ENCODE assay signal across 28 cellular contexts in the genomic region with DNA sequence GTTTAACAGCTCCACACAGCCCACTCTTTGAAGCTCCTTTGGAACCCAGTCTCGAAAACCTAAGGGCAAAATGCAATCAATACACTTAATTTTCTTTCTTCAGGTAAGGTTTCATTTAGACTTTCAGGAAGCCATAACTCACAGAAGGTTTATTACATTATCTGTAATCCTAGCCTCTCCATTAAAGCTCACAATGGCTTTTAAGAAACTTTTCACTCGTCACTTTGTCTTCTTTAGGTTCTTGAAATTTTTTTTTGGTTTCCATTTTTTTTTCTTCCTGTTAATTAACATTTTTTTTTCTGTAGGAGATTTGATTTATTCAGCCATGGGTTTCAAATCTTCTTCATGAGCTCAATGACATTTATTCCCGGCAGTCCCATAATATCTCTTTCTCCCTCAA.
"Had no signal": no experiment of that assay in that cellular context is flagged by ENCODE, and none has a peak within 500 bp of the region (broad histone marks: within the 10 kb centered on the region; RNA-seq: fewer than 3 reads in every experiment).

No MANE protein-coding gene starts in this region.

- FAIRE-seq: colon had no signal

- H3K27me3 Mint-ChIP-seq: activated CD4-positive, alpha-beta T cell treated with anti-CD3 and anti-CD28 coated beads, Interleukin-2, amount 10 ng/mL, durations not matched to agents 24 days and 14 days; activated naive CD4-positive, alpha-beta T cell treated with anti-CD3 and anti-CD28 coated beads, Interleukin-2, amount 10 ng/mL, durations not matched to agents 7 days and 5 days had no signal

- H3K4me1 Mint-ChIP-seq: activated CD4-positive, alpha-beta T cell treated with anti-CD3 and anti-CD28 coated beads for 36 hours; activated CD4-positive, alpha-beta T cell treated with anti-CD3 and anti-CD28 coated beads, Interleukin-2, amount 10 ng/mL, durations not matched to agents 24 days and 14 days; activated naive CD4-positive, alpha-beta T cell treated with anti-CD3 and anti-CD28 coated beads, Interleukin-2, amount 10 ng/mL, durations not matched to agents 7 days and 5 days; activated naive CD8-positive, alpha-beta T cell treated with anti-CD3 and anti-CD28 coated beads, Interleukin-2, amount 10 ng/mL, durations not matched to agents 7 days and 5 days had no signal

- ATAC-seq: activated CD4-positive, alpha-beta T cell treated with anti-CD3 and anti-CD28 coated beads for 36 hours; activated CD8-positive, alpha-beta T cell treated with anti-CD3 and anti-CD28 coated beads, Interleukin-2, amount 10 ng/mL, durations not matched to agents 7 days and 5 days; activated naive CD4-positive, alpha-beta T cell treated with anti-CD3 and anti-CD28 coated beads, Interleukin-2, amount 50 U/mL, for 72 hours; activated T-cell treated with anti-CD3 and anti-CD28 coated beads, Interleukin-2, amount 50 U/mL, for 72 hours; effector memory CD8-positive, alpha-beta T cell; foreskin keratinocyte; gastrocnemius medialis; heart left ventricle had no signal

- H3K4me3 Mint-ChIP-seq: activated CD4-positive, alpha-beta memory T cell treated with anti-CD3 and anti-CD28 coated beads for 36 hours; activated CD4-positive, alpha-beta T cell treated with anti-CD3 and anti-CD28 coated beads for 36 hours; activated CD4-positive, alpha-beta T cell treated with anti-CD3 and anti-CD28 coated beads, Interleukin-2, amount 10 ng/mL, durations not matched to agents 24 days and 14 days; activated CD8-positive, alpha-beta T cell treated with anti-CD3 and anti-CD28 coated beads, Interleukin-2, amount 10 ng/mL, durations not matched to agents 7 days and 5 days; activated naive CD4-positive, alpha-beta T cell treated with anti-CD3 and anti-CD28 coated beads, Interleukin-2, amount 10 ng/mL, durations not matched to agents 7 days and 5 days; activated naive CD8-positive, alpha-beta T cell treated with anti-CD3 and anti-CD28 coated beads, Interleukin-2, amount 10 ng/mL, durations not matched to agents 7 days and 5 days; activated T-cell treated with anti-CD3 and anti-CD28 coated beads, Interleukin-2, amount 50 U/mL, for 24 hours; activated T-cell treated with anti-CD3 and anti-CD28 coated beads, Interleukin-2, amount 50 U/mL, for 72 hours; brain; effector memory CD8-positive, alpha-beta T cell had no signal

- DNase-seq: activated CD4-positive, alpha-beta memory T cell treated with anti-CD3 and anti-CD28 coated beads for 36 hours; activated CD4-positive, alpha-beta T cell treated with anti-CD3 and anti-CD28 coated beads for 36 hours; activated CD4-positive, alpha-beta T cell treated with anti-CD3 and anti-CD28 coated beads, Interleukin-2, amount 10 ng/mL, durations not matched to agents 24 days and 14 days; activated CD4-positive, CD25-positive, alpha-beta regulatory T cell; activated CD4-positive, CD25-positive, alpha-beta regulatory T cell treated with anti-CD3 and anti-CD28 coated beads, Interleukin-2, amount 50 U/mL, for 72 hours; activated CD8-positive, alpha-beta memory T cell treated with anti-CD3 and anti-CD28 coated beads, Interleukin-2, amount 50 U/mL, for 48 hours; activated CD8-positive, alpha-beta T cell treated with anti-CD3 and anti-CD28 coated beads, Interleukin-2, amount 10 ng/mL, durations not matched to agents 7 days and 5 days; activated gamma-delta T cell; activated naive CD4-positive, alpha-beta T cell; activated naive CD4-positive, alpha-beta T cell treated with anti-CD3 and anti-CD28 coated beads, Interleukin-2, amount 10 ng/mL, durations not matched to agents 7 days and 5 days; activated naive CD8-positive, alpha-beta T cell treated with anti-CD3 and anti-CD28 coated beads, Interleukin-2, amount 10 ng/mL, durations not matched to agents 7 days and 5 days; activated T-cell treated with anti-CD3 and anti-CD28 coated beads for 4 hours; activated T-cell treated with anti-CD3 and anti-CD28 coated beads, Interleukin-2, amount 50 U/mL, for 24 hours; activated T-cell treated with anti-CD3 and anti-CD28 coated beads, Interleukin-2, amount 50 U/mL, for 72 hours; caudate nucleus; cortex of kidney; dermis blood vessel endothelial cell; effector CD4-positive, alpha-beta T cell; effector memory CD8-positive, alpha-beta T cell; erythroblast; foreskin keratinocyte; gastrocnemius medialis; glutamatergic neuron; heart left ventricle; T-helper 2 cell had no signal

- H3K9me3 Mint-ChIP-seq: activated CD4-positive, alpha-beta memory T cell treated with anti-CD3 and anti-CD28 coated beads for 36 hours; activated CD4-positive, alpha-beta T cell treated with anti-CD3 and anti-CD28 coated beads, Interleukin-2, amount 10 ng/mL, durations not matched to agents 24 days and 14 days; activated naive CD4-positive, alpha-beta T cell treated with anti-CD3 and anti-CD28 coated beads, Interleukin-2, amount 10 ng/mL, durations not matched to agents 7 days and 5 days; activated naive CD4-positive, alpha-beta T cell treated with anti-CD3 and anti-CD28 coated beads, Interleukin-2, amount 50 U/mL, for 72 hours; activated naive CD8-positive, alpha-beta T cell treated with anti-CD3 and anti-CD28 coated beads, Interleukin-2, amount 10 ng/mL, durations not matched to agents 7 days and 5 days; activated T-cell treated with anti-CD3 and anti-CD28 coated beads, Interleukin-2, amount 50 U/mL, for 24 hours; activated T-cell treated with anti-CD3 and anti-CD28 coated beads, Interleukin-2, amount 50 U/mL, for 72 hours; brain; effector memory CD8-positive, alpha-beta T cell had no signal

- H3K27ac Mint-ChIP-seq: activated CD4-positive, alpha-beta memory T cell treated with anti-CD3 and anti-CD28 coated beads for 36 hours; activated CD4-positive, alpha-beta T cell treated with anti-CD3 and anti-CD28 coated beads for 36 hours; activated CD4-positive, alpha-beta T cell treated with anti-CD3 and anti-CD28 coated beads, Interleukin-2, amount 10 ng/mL, durations not matched to agents 24 days and 14 days; activated CD8-positive, alpha-beta T cell treated with anti-CD3 and anti-CD28 coated beads, Interleukin-2, amount 10 ng/mL, durations not matched to agents 7 days and 5 days; activated naive CD4-positive, alpha-beta T cell treated with anti-CD3 and anti-CD28 coated beads, Interleukin-2, amount 10 ng/mL, durations not matched to agents 7 days and 5 days; activated naive CD4-positive, alpha-beta T cell treated with anti-CD3 and anti-CD28 coated beads, Interleukin-2, amount 50 U/mL, for 72 hours; activated naive CD8-positive, alpha-beta T cell treated with anti-CD3 and anti-CD28 coated beads, Interleukin-2, amount 10 ng/mL, durations not matched to agents 7 days and 5 days; activated T-cell treated with anti-CD3 and anti-CD28 coated beads, Interleukin-2, amount 50 U/mL, for 24 hours; activated T-cell treated with anti-CD3 and anti-CD28 coated beads, Interleukin-2, amount 50 U/mL, for 72 hours; effector memory CD8-positive, alpha-beta T cell had no signal

- H3K36me3 Mint-ChIP-seq: activated CD4-positive, alpha-beta memory T cell treated with anti-CD3 and anti-CD28 coated beads for 36 hours; activated naive CD4-positive, alpha-beta T cell treated with anti-CD3 and anti-CD28 coated beads, Interleukin-2, amount 10 ng/mL, durations not matched to agents 7 days and 5 days; activated naive CD4-positive, alpha-beta T cell treated with anti-CD3 and anti-CD28 coated beads, Interleukin-2, amount 50 U/mL, for 72 hours; activated naive CD8-positive, alpha-beta T cell treated with anti-CD3 and anti-CD28 coated beads, Interleukin-2, amount 10 ng/mL, durations not matched to agents 7 days and 5 days had no signal
